1 cellular context compared by ENCODE assay signal in the genomic region with DNA sequence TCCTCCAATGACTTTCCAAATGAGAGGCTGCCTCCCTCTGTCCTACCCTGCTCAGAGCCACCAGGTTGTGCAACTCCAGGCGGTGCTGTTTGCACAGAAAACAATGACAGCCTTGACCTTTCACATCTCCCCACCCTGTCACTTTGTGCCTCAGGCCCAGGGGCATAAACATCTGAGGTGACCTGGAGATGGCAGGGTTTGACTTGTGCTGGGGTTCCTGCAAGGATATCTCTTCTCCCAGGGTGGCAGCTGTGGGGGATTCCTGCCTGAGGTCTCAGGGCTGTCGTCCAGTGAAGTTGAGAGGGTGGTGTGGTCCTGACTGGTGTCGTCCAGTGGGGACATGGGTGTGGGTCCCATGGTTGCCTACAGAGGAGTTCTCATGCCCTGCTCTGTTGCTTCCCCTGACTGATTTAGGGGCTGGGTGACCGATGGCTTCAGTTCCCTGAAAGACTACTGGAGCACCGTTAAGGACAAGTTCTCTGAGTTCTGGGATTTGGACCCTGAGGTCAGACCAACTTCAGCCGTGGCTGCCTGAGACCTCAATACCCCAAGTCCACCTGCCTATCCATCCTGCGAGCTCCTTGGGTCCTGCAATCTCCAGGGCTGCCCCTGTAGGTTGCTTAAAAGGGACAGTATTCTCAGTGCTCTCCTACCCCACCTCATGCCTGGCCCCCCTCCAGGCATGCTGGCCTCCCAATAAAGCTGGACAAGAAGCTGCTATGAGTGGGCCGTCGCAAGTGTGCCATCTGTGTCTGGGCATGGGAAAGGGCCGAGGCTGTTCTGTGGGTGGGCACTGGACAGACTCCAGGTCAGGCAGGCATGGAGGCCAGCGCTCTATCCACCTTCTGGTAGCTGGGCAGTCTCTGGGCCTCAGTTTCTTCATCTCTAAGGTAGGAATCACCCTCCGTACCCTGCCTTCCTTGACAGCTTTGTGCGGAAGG.
TF ChIP-seq lines count a peak whose summit lies in the region.

No MANE protein-coding gene starts in this region.

TF ChIP-seq in HepG2, 621 proteins besides CTCF, POLR2A, EP300 and RAD21 (continued from another document and continues in another):
- TF ChIP-seq, protein P1, sequence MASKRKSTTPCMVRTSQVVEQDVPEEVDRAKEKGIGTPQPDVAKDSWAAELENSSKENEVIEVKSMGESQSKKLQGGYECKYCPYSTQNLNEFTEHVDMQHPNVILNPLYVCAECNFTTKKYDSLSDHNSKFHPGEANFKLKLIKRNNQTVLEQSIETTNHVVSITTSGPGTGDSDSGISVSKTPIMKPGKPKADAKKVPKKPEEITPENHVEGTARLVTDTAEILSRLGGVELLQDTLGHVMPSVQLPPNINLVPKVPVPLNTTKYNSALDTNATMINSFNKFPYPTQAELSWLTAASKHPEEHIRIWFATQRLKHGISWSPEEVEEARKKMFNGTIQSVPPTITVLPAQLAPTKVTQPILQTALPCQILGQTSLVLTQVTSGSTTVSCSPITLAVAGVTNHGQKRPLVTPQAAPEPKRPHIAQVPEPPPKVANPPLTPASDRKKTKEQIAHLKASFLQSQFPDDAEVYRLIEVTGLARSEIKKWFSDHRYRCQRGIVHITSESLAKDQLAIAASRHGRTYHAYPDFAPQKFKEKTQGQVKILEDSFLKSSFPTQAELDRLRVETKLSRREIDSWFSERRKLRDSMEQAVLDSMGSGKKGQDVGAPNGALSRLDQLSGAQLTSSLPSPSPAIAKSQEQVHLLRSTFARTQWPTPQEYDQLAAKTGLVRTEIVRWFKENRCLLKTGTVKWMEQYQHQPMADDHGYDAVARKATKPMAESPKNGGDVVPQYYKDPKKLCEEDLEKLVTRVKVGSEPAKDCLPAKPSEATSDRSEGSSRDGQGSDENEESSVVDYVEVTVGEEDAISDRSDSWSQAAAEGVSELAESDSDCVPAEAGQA (IDR thresholded peaks at IDR 0.05; ENCODE audit: low read depth) = 0 out of 2 replicates have a peak, but pooled peaks have one; percentile 66
- TF ChIP-seq, protein P1 (CRISPR knock-in tag; IDR thresholded peaks at IDR 0.05; ENCODE audit: borderline replicate concordance) = no peak; the same call in 1 of the 2 replicates
- no peak for TF ChIP-seq ZNF20 (CRISPR knock-in tag; IDR thresholded peaks at IDR 0.05)
- no peak for TF ChIP-seq KAT2B (IDR thresholded peaks at IDR 0.05; ENCODE audit: borderline replicate concordance, low read depth, low read length)
- TF ChIP-seq, protein P2, sequence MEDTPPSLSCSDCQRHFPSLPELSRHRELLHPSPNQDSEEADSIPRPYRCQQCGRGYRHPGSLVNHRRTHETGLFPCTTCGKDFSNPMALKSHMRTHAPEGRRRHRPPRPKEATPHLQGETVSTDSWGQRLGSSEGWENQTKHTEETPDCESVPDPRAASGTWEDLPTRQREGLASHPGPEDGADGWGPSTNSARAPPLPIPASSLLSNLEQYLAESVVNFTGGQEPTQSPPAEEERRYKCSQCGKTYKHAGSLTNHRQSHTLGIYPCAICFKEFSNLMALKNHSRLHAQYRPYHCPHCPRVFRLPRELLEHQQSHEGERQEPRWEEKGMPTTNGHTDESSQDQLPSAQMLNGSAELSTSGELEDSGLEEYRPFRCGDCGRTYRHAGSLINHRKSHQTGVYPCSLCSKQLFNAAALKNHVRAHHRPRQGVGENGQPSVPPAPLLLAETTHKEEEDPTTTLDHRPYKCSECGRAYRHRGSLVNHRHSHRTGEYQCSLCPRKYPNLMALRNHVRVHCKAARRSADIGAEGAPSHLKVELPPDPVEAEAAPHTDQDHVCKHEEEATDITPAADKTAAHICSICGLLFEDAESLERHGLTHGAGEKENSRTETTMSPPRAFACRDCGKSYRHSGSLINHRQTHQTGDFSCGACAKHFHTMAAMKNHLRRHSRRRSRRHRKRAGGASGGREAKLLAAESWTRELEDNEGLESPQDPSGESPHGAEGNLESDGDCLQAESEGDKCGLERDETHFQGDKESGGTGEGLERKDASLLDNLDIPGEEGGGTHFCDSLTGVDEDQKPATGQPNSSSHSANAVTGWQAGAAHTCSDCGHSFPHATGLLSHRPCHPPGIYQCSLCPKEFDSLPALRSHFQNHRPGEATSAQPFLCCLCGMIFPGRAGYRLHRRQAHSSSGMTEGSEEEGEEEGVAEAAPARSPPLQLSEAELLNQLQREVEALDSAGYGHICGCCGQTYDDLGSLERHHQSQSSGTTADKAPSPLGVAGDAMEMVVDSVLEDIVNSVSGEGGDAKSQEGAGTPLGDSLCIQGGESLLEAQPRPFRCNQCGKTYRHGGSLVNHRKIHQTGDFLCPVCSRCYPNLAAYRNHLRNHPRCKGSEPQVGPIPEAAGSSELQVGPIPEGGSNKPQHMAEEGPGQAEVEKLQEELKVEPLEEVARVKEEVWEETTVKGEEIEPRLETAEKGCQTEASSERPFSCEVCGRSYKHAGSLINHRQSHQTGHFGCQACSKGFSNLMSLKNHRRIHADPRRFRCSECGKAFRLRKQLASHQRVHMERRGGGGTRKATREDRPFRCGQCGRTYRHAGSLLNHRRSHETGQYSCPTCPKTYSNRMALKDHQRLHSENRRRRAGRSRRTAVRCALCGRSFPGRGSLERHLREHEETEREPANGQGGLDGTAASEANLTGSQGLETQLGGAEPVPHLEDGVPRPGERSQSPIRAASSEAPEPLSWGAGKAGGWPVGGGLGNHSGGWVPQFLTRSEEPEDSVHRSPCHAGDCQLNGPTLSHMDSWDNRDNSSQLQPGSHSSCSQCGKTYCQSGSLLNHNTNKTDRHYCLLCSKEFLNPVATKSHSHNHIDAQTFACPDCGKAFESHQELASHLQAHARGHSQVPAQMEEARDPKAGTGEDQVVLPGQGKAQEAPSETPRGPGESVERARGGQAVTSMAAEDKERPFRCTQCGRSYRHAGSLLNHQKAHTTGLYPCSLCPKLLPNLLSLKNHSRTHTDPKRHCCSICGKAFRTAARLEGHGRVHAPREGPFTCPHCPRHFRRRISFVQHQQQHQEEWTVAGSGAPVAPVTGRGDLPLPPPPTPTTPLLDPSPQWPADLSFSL (CRISPR knock-in tag; IDR thresholded peaks at IDR 0.05) = no peak
- no peak; the same call in 1 of the 2 replicates for TF ChIP-seq BRCA1 (CRISPR knock-in tag; IDR thresholded peaks at IDR 0.05)
- peak; percentile 74; the same call in 1 of the 2 replicates for TF ChIP-seq MXD4 (CRISPR knock-in tag; IDR thresholded peaks at IDR 0.05)
- TF ChIP-seq KMT2A (CRISPR knock-in tag; IDR thresholded peaks at IDR 0.05) = peak; percentile 73
- TF ChIP-seq JARID2 (CRISPR knock-in tag; IDR thresholded peaks at IDR 0.05; ENCODE audit: insufficient replicate concordance) = no peak
- TF ChIP-seq ZC3H13 (CRISPR knock-in tag; IDR thresholded peaks at IDR 0.05) = peak; percentile 87
- TF ChIP-seq ZNF550 (CRISPR knock-in tag; IDR thresholded peaks at IDR 0.05; ENCODE audit: borderline replicate concordance) = peak; percentile 59; the same call in 1 of the 2 replicates
- TF ChIP-seq YY1 (IDR thresholded peaks at IDR 0.05; ENCODE audit: insufficient read depth, insufficient replicate concordance, low read depth, low read length) = peak; percentile 18
- TF ChIP-seq RARG (CRISPR knock-in tag; IDR thresholded peaks at IDR 0.05; ENCODE audit: low read depth) = no peak
- TF ChIP-seq MIXL1 (CRISPR knock-in tag; IDR thresholded peaks at IDR 0.05) = peak; percentile 94
- TF ChIP-seq, protein P3, sequence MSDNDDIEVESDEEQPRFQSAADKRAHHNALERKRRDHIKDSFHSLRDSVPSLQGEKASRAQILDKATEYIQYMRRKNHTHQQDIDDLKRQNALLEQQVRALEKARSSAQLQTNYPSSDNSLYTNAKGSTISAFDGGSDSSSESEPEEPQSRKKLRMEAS (IDR thresholded peaks at IDR 0.05) = no peak
- peak; percentile 58 for TF ChIP-seq RBFOX2 (IDR thresholded peaks at IDR 0.05; ENCODE audit: low read depth, low read length)
- TF ChIP-seq, protein P4, sequence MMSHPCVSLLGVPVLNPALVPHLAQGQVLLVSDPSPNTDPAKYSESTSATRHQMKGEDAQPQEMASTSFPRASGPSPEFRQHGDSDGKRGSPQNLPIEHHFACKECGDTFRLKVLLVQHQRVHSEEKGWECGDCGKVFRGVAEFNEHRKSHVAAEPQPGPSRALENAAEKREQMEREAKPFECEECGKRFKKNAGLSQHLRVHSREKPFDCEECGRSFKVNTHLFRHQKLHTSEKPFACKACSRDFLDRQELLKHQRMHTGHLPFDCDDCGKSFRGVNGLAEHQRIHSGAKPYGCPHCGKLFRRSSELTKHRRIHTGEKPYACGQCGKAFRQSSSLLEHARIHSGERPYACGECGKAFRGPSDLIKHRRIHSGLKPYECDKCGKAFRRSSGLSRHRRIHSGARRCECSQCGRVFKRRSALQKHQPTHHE (CRISPR knock-in tag; IDR thresholded peaks at IDR 0.05; ENCODE audit: borderline replicate concordance) = peak; percentile 88; the same call in 1 of the 2 replicates
- TF ChIP-seq ZNF562 (CRISPR knock-in tag; IDR thresholded peaks at IDR 0.05; ENCODE audit: borderline replicate concordance) = no peak
- TF ChIP-seq, protein P5, sequence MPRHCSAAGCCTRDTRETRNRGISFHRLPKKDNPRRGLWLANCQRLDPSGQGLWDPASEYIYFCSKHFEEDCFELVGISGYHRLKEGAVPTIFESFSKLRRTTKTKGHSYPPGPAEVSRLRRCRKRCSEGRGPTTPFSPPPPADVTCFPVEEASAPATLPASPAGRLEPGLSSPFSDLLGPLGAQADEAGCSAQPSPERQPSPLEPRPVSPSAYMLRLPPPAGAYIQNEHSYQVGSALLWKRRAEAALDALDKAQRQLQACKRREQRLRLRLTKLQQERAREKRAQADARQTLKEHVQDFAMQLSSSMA (CRISPR knock-in tag; IDR thresholded peaks at IDR 0.05) = peak; percentile 85
- TF ChIP-seq, protein P6, sequence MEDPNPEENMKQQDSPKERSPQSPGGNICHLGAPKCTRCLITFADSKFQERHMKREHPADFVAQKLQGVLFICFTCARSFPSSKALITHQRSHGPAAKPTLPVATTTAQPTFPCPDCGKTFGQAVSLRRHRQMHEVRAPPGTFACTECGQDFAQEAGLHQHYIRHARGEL (CRISPR knock-in tag; IDR thresholded peaks at IDR 0.05) = no peak
- TF ChIP-seq ZBTB1 (CRISPR knock-in tag; IDR thresholded peaks at IDR 0.05; ENCODE audit: borderline replicate concordance) = no peak
- TF ChIP-seq ZNF672 (CRISPR knock-in tag; IDR thresholded peaks at IDR 0.05) = 0 out of 2 replicates have a peak, but pooled peaks have one; percentile 61
- no peak for TF ChIP-seq ZFP36L2 (CRISPR knock-in tag; IDR thresholded peaks at IDR 0.05)
- TF ChIP-seq NKX3-1 (CRISPR knock-in tag; IDR thresholded peaks at IDR 0.05) = no peak
- no peak for TF ChIP-seq PTBP1 (IDR thresholded peaks at IDR 0.05; ENCODE audit: low read depth, low read length, poor library complexity, severe bottlenecking)
- no peak for TF ChIP-seq EED (CRISPR knock-in tag; IDR thresholded peaks at IDR 0.05)
- no peak for TF ChIP-seq CCAR2 (optimal IDR thresholded peaks at IDR 0.05; ENCODE audit: low read depth, low read length)
- no peak for TF ChIP-seq MAFF (IDR thresholded peaks at IDR 0.05; ENCODE audit: low read depth, low read length)
- TF ChIP-seq, protein P7, sequence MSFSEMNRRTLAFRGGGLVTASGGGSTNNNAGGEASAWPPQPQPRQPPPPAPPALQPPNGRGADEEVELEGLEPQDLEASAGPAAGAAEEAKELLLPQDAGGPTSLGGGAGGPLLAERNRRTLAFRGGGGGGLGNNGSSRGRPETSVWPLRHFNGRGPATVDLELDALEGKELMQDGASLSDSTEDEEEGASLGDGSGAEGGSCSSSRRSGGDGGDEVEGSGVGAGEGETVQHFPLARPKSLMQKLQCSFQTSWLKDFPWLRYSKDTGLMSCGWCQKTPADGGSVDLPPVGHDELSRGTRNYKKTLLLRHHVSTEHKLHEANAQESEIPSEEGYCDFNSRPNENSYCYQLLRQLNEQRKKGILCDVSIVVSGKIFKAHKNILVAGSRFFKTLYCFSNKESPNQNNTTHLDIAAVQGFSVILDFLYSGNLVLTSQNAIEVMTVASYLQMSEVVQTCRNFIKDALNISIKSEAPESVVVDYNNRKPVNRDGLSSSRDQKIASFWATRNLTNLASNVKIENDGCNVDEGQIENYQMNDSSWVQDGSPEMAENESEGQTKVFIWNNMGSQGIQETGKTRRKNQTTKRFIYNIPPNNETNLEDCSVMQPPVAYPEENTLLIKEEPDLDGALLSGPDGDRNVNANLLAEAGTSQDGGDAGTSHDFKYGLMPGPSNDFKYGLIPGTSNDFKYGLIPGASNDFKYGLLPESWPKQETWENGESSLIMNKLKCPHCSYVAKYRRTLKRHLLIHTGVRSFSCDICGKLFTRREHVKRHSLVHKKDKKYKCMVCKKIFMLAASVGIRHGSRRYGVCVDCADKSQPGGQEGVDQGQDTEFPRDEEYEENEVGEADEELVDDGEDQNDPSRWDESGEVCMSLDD (CRISPR knock-in tag; IDR thresholded peaks at IDR 0.05; ENCODE audit: borderline replicate concordance) = peak; percentile 82; the same call in 1 of the 2 replicates
- TF ChIP-seq TOE1 (CRISPR knock-in tag; IDR thresholded peaks at IDR 0.05) = 0 out of 2 replicates have a peak, but pooled peaks have one; percentile 65
- TF ChIP-seq, protein P8, sequence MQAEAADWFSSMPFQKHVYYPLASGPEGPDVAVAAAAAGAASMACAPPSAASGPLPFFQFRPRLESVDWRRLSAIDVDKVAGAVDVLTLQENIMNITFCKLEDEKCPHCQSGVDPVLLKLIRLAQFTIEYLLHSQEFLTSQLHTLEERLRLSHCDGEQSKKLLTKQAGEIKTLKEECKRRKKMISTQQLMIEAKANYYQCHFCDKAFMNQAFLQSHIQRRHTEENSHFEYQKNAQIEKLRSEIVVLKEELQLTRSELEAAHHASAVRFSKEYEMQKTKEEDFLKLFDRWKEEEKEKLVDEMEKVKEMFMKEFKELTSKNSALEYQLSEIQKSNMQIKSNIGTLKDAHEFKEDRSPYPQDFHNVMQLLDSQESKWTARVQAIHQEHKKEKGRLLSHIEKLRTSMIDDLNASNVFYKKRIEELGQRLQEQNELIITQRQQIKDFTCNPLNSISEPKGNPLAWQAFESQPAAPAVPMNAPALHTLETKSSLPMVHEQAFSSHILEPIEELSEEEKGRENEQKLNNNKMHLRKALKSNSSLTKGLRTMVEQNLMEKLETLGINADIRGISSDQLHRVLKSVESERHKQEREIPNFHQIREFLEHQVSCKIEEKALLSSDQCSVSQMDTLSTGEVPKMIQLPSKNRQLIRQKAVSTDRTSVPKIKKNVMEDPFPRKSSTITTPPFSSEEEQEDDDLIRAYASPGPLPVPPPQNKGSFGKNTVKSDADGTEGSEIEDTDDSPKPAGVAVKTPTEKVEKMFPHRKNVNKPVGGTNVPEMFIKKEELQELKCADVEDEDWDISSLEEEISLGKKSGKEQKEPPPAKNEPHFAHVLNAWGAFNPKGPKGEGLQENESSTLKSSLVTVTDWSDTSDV (CRISPR knock-in tag; IDR thresholded peaks at IDR 0.05) = no peak; the same call in 1 of the 2 replicates
- TF ChIP-seq SALL1 (CRISPR knock-in tag; IDR thresholded peaks at IDR 0.05) = peak; percentile 98
- peak; percentile 87; the same call in 1 of the 2 replicates for TF ChIP-seq ZC3H4 (CRISPR knock-in tag; IDR thresholded peaks at IDR 0.05; ENCODE audit: borderline replicate concordance)
